In the genomic region with DNA sequence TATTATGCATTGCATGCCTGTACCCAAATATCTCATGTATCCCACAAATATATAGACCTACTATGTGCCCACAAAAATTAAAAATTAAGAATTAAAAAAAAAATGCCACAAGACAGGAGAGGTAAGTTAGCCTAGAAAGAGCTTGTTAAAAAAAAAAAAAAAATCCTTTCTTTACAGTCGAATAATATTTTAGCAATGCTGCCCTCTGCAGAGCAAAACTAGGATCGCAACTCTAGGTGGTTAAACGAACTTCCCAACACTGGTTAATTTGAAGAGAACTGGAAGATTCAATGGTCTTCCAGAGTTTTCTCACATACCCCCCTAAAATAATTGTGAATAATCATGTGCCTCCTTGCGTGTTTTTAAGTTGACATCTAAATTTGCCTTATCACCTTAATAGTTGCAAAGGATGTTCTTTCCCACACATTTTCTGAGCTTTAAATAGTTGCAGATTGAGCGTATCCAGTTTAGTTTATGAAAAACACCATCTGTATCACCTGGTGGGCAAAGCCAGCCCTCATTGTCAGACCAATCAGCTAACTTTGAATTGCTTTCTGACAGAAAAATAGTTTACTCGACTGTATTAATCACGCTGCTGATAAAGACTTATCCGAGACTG, we compare ENCODE assay signal across 8 cellular contexts. TPM values are rescaled to one million over a fixed set of nuclear protein-coding genes. Genes with fewer than 3 reads are reported as not detected.
DNase-seq lines count a peak whose midpoint lies in the region; ATAC-seq and TF ChIP-seq lines count a peak whose summit lies in the region.

No MANE protein-coding gene starts in this region.

- no peak for ATAC-seq in GM21737 (IDR thresholded peaks at IDR 0.05; ENCODE audit: unreplicated experiment)

- no peak overlapping the region for H2BK5ac ChIP-seq in mesenchymal stem cell (ENCODE audit: low read depth, low read length, poor library complexity, severe bottlenecking)

- no peak overlapping the region for H2BK120ac ChIP-seq in mesenchymal stem cell (ENCODE audit: low read depth, low read length)

- no peak overlapping the region for H3K4me3 ChIP-seq in dorsolateral prefrontal cortex
- no peak overlapping the region for H3K4me3 ChIP-seq in mesenchymal stem cell (ENCODE audit: insufficient read depth in 1 of 2, low read depth in 1 of 2, low read length in 2 of 2)

- TF ChIP-seq CTCF in dorsolateral prefrontal cortex (IDR thresholded peaks at IDR 0.05 in 54 of 56, conservative IDR thresholded peaks at IDR 0.05 in 2 of 56; ENCODE audit: low read depth in 1 of 56, partially characterized antibody in 56 of 56), result peak; percentile 72 to 93 (median 84)

- DNase-seq in activated gamma-delta T cell treated with Interleukin-2 at 50 U/mL for 16 hours, result peak; percentile 78
- DNase-seq in activated gamma-delta T cell (lab: John Stamatoyannopoulos, UW), result no peak
- peak; percentile 25 for DNase-seq in NCI-H345 (lab: John Stamatoyannopoulos, UW)
- peak; percentile 79 for DNase-seq in activated CD4-positive, alpha-beta T cell treated with anti-CD3 and anti-CD28 coated beads, Interleukin-2, amount 50 U/mL, for 1 hour
- DNase-seq in dorsolateral prefrontal cortex, result peak in 6 of 10 donors; percentile 47 to 84 (median 56)
- peak; percentile 64 for DNase-seq in mesenchymal stem cell
- peak; percentile 38 to 73 for DNase-seq in stimulated activated CD8-positive, alpha-beta memory T cell treated with anti-CD3 and anti-CD28 coated beads, Interleukin-4, amount 100 ng/mL, for 4 hours (ENCODE audit: low read depth in 2 of 2, low spot score in 1 of 2)

- no peak overlapping the region for H2AK5ac ChIP-seq in mesenchymal stem cell (ENCODE audit: low read length, severe bottlenecking)

- no peak overlapping the region for H2BK15ac ChIP-seq in mesenchymal stem cell (ENCODE audit: low read depth, poor library complexity, severe bottlenecking)

- no peak overlapping the region for H2AFZ ChIP-seq in mesenchymal stem cell (ENCODE audit: low read depth, low read length)

- peak overlapping the region; percentile 61 for H3K9ac ChIP-seq in mesenchymal stem cell (ENCODE audit: low read length)

- no peak overlapping the region for H3K18ac ChIP-seq in mesenchymal stem cell (ENCODE audit: low read depth in 1 of 2, low read length in 2 of 2)

- no peak overlapping the region for H3K4ac ChIP-seq in mesenchymal stem cell (ENCODE audit: low read depth in 1 of 2, low read length in 2 of 2)

- no peaks in the 10 kb centered on the region for H3K79me1 ChIP-seq in mesenchymal stem cell (replicated peaks; ENCODE audit: low read length, poor library complexity, severe bottlenecking)

- no peak overlapping the region for H4K8ac ChIP-seq in mesenchymal stem cell (ENCODE audit: low read length)

- intact Hi-C loops in dorsolateral prefrontal cortex (cut with DNase I), result loop anchor here (2.0 to 10.0 kb wide), 8 partner anchors 48 to 485 kb away; a partner anchor contains a TSS

- peak overlapping the region in 4 of 59 donors; percentile 21 to 66 (median 44) for H3K27ac ChIP-seq in dorsolateral prefrontal cortex
- H3K27ac ChIP-seq in mesenchymal stem cell (ENCODE audit: low read length, poor library complexity, severe bottlenecking), result no peak overlapping the region

- H3K4me2 ChIP-seq in mesenchymal stem cell (ENCODE audit: low read length, poor library complexity, severe bottlenecking), result no peak overlapping the region

- no peaks in the 10 kb centered on the region for H3K27me3 ChIP-seq in dorsolateral prefrontal cortex
- peaks cover 0 to 15% of the 10 kb centered on the region in 2 experiments for H3K27me3 ChIP-seq in mesenchymal stem cell (ENCODE audit: control insufficient read depth in 1 of 2, insufficient read depth in 1 of 2, low read length in 2 of 2)

- H3K36me3 ChIP-seq in mesenchymal stem cell (ENCODE audit: control insufficient read depth in 1 of 2, insufficient read depth in 2 of 2, low read depth in 1 of 2, low read length in 2 of 2), result no peaks in the 10 kb centered on the region

- no peak overlapping the region for H4K91ac ChIP-seq in mesenchymal stem cell (ENCODE audit: low read length)

- H3K9me3 ChIP-seq in mesenchymal stem cell (ENCODE audit: control insufficient read depth, low read length), result no peaks in the 10 kb centered on the region

- H3K14ac ChIP-seq in mesenchymal stem cell (ENCODE audit: low read length in 2 of 2), result no peak overlapping the region

- H3K23ac ChIP-seq in mesenchymal stem cell (ENCODE audit: low read length in 2 of 2), result no peak overlapping the region

- peaks cover 1% of the 10 kb centered on the region for H3K4me1 ChIP-seq in mesenchymal stem cell (ENCODE audit: control insufficient read depth, insufficient read depth, low read depth, low read length)

- WGBS in mesenchymal stem cell, result 76% methylated on average over 5 of the region's 8 CpGs

- H2BK12ac ChIP-seq in mesenchymal stem cell (ENCODE audit: low read length in 2 of 2), result no peak overlapping the region

RNA-seq across cellular contexts. Expression of a gene that starts 47.4 kb away (rescaled TPM):
- total RNA-seq in dorsolateral prefrontal cortex, result 10 to 100 TPM in 100 of 120 experiments, 1 to 10 TPM in 20; 7.7 to 20.0 (median 11.9) TPM
- polyA plus RNA-seq in mesenchymal stem cell (2013, experiment 1 of 2), result 2.8 TPM
- polyA plus RNA-seq in mesenchymal stem cell (2013, experiment 2 of 2), result 3.0 TPM
